31 cellular contexts compared by ENCODE assay signal in genomic region chr2:231030725-231031124, GRCh38. TPM values are rescaled to one million over a fixed set of nuclear protein-coding genes. Genes with fewer than 3 reads are reported as not detected.
"Had no signal": no experiment of that assay in that cellular context is flagged by ENCODE, and none has a peak within 500 bp of the region (broad histone marks: within the 10 kb centered on the region; RNA-seq: fewer than 3 reads in every experiment).

No MANE protein-coding gene starts in this region.

- H3K4me2 ChIP-seq: hepatocyte had no signal

- H3K4me1 ChIP-seq: left ventricle myocardium inferior, prostate gland, suprapubic skin, tibial artery, upper lobe of right lung had no signal

- H3K9me3 ChIP-seq: left ventricle myocardium inferior, pancreas, prostate gland, suprapubic skin, thoracic aorta, tibial artery, upper lobe of right lung had no signal

- H2AFZ ChIP-seq: hepatocyte had no signal

- H3K79me2 ChIP-seq: hepatocyte had no signal

- H3K9me3 Mint-ChIP-seq: mesothelial cell of epicardium; nephron; neural crest cell; stimulated activated effector memory CD8-positive, alpha-beta T cell treated with anti-CD3 and anti-CD28 coated beads, Interleukin-12 subunit alpha, Interleukin-12 subunit beta, amount 100 ng/mL, for 72 hours; stimulated activated naive CD8-positive, alpha-beta T cell treated with anti-CD3 and anti-CD28 coated beads, Interleukin-15, Interleukin-2, amounts not matched to agents 100 ng/mL and 50 ng/mL, for 24 hours had no signal

- H3K36me3 ChIP-seq: left ventricle myocardium inferior, pancreas, prostate gland, spleen, suprapubic skin, thoracic aorta, tibial artery, upper lobe of right lung had no signal

- H3K27ac ChIP-seq: hepatocyte, left ventricle myocardium inferior, pancreas, spleen, suprapubic skin, thoracic aorta, tibial artery, upper lobe of right lung had no signal

- H3K27me3 ChIP-seq: hepatocyte, pancreas had no signal

- H3K4me3 Mint-ChIP-seq: mesothelial cell of epicardium; naive B cell; nephron; neural crest cell; stimulated activated effector memory CD8-positive, alpha-beta T cell treated with anti-CD3 and anti-CD28 coated beads, Interleukin-12 subunit alpha, Interleukin-12 subunit beta, amount 100 ng/mL, for 72 hours; stimulated activated naive CD8-positive, alpha-beta T cell treated with anti-CD3 and anti-CD28 coated beads, Interleukin-15, Interleukin-2, amounts not matched to agents 100 ng/mL and 50 ng/mL, for 24 hours had no signal

- FAIRE-seq: pancreas, small intestine, urothelium cell line had no signal

- ATAC-seq: pancreas; right cardiac atrium; sciatic nerve; stimulated activated effector memory CD8-positive, alpha-beta T cell treated with anti-CD3 and anti-CD28 coated beads, Interleukin-12 subunit alpha, Interleukin-12 subunit beta, amount 100 ng/mL, for 72 hours; upper lobe of right lung had no signal

- DNase-seq: islet precursor cell; left ventricle myocardium inferior; mesendoderm; naive B cell; nucleus accumbens; pancreas; retina; right cardiac atrium; small intestine; spleen; stimulated activated CD4-positive, alpha-beta T cell treated with anti-CD3 and anti-CD28 coated beads, Interleukin-4, amount 100 ng/mL, for 24 hours; stimulated activated naive CD4-positive, alpha-beta T cell; tibial artery; trophoblast cell; upper lobe of right lung had no signal

- H3K36me3 Mint-ChIP-seq: mesothelial cell of epicardium; naive B cell; stimulated activated effector memory CD8-positive, alpha-beta T cell treated with anti-CD3 and anti-CD28 coated beads, Interleukin-12 subunit alpha, Interleukin-12 subunit beta, amount 100 ng/mL, for 72 hours had no signal

- H3K4me3 ChIP-seq: hepatocyte, left ventricle myocardium inferior, lung, pancreas, prostate gland, spleen, suprapubic skin, thoracic aorta, tibial artery, upper lobe of right lung had no signal

- H3K4me1 Mint-ChIP-seq: nephron; neural crest cell; stimulated activated effector memory CD8-positive, alpha-beta T cell treated with anti-CD3 and anti-CD28 coated beads, Interleukin-12 subunit alpha, Interleukin-12 subunit beta, amount 100 ng/mL, for 72 hours had no signal

- H3K27ac Mint-ChIP-seq: mesothelial cell of epicardium; naive B cell; nephron; stimulated activated effector memory CD8-positive, alpha-beta T cell treated with anti-CD3 and anti-CD28 coated beads, Interleukin-12 subunit alpha, Interleukin-12 subunit beta, amount 100 ng/mL, for 72 hours; stimulated activated naive CD8-positive, alpha-beta T cell treated with anti-CD3 and anti-CD28 coated beads, Interleukin-15, Interleukin-2, amounts not matched to agents 100 ng/mL and 50 ng/mL, for 24 hours had no signal

RNA-seq across cellular contexts. Expression of gene C2orf72, which starts 6.6 kb away (rescaled TPM):
- total RNA-seq: mononuclear cell, osteoblast, spleen had no signal
- polyA plus RNA-seq: spleen had no signal

RNA-seq across cellular contexts. Expression of gene SPATA3, which starts 34.8 kb away (rescaled TPM):
- total RNA-seq: hepatocyte, kidney epithelial cell, left ventricle myocardium inferior, lung, mesothelial cell of epicardium, mononuclear cell, neural crest cell, osteoblast, pancreas, right cardiac atrium, sciatic nerve, spleen, subcutaneous adipose tissue, suprapubic skin, thoracic aorta, upper lobe of right lung had no signal
- polyA plus RNA-seq: hepatocyte, lung, pancreas, right cardiac atrium, small intestine, spleen had no signal
